In genomic region chr20:33777831-33778230, GRCh38 we compare ENCODE assay signal across 23 cellular contexts. TPM values are rescaled to one million over a fixed set of nuclear protein-coding genes. Genes with fewer than 3 reads are reported as not detected.
DNase-seq lines count a peak whose midpoint lies in the region; ATAC-seq and TF ChIP-seq lines count a peak whose summit lies in the region.
"Had no signal": no experiment of that assay in that cellular context is flagged by ENCODE, and none has a peak within 500 bp of the region (broad histone marks: within the 10 kb centered on the region; RNA-seq: fewer than 3 reads in every experiment).

No MANE protein-coding gene starts in this region.

- H3K27me3 ChIP-seq in MM.1S (replicated peaks; ENCODE audit: insufficient read depth, low read length) (no peaks in the 10 kb centered on the region), body of pancreas (no peaks in the 10 kb centered on the region), smooth muscle cell (ENCODE audit: low read depth) (no peaks in the 10 kb centered on the region)
- H3K27me3 ChIP-seq: ascending aorta, left lung, Peyer's patch had no signal

- H3K79me2 ChIP-seq in MM.1S (ENCODE audit: low read length) (peaks cover 10% of the 10 kb centered on the region; the same call in 1 of the 2 replicates), smooth muscle cell (ENCODE audit: low read depth) (no peaks in the 10 kb centered on the region)

- H3K9ac ChIP-seq in MM.1S (ENCODE audit: low read length) = no peak overlapping the region
- H3K9ac ChIP-seq in smooth muscle cell (ENCODE audit: low read depth) = no peak overlapping the region

- no peaks in the 10 kb centered on the region for H3K27me3 Mint-ChIP-seq in activated T-cell treated with anti-CD3 and anti-CD28 coated beads, Interleukin-2, amount 50 U/mL, for 72 hours (ENCODE audit: low read depth)
- H3K27me3 Mint-ChIP-seq in stimulated activated naive B cell treated with anti-CD40 and anti-IgM and Interleukin-4, amounts not matched to agents 10 μg/mL and 1 μg/mL and 100 μg/mL, for 72 hours = no peaks in the 10 kb centered on the region

- no peaks in the 10 kb centered on the region for H4K20me1 ChIP-seq in MM.1S (ENCODE audit: insufficient read depth, low read length)
- no peaks in the 10 kb centered on the region for H4K20me1 ChIP-seq in smooth muscle cell (ENCODE audit: low read depth)

- H3K9me3 ChIP-seq in MM.1S (replicated peaks; ENCODE audit: insufficient read depth, low read length) (no peaks in the 10 kb centered on the region), body of pancreas (no peaks in the 10 kb centered on the region), smooth muscle cell (replicated peaks; ENCODE audit: low read depth) (no peaks in the 10 kb centered on the region)
- H3K9me3 ChIP-seq: ascending aorta, HAP-1, left lung, Peyer's patch had no signal

- H3K4me3 ChIP-seq in MM.1S (ENCODE audit: low read length) (no peak overlapping the region), body of pancreas (no peak overlapping the region), smooth muscle cell (no peak overlapping the region)
- H3K4me3 ChIP-seq: ascending aorta, HAP-1, left lung, Peyer's patch had no signal

- no peaks in the 10 kb centered on the region for H3K36me3 ChIP-seq in MM.1S (replicated peaks; ENCODE audit: insufficient read depth, low read length)
- H3K36me3 ChIP-seq in body of pancreas (replicated peaks in 1 of 2; ENCODE audit: insufficient read depth in 1 of 2, low read depth in 2 of 2) = no peaks in the 10 kb centered on the region
- no peaks in the 10 kb centered on the region for H3K36me3 ChIP-seq in smooth muscle cell (ENCODE audit: low read depth)
- H3K36me3 ChIP-seq: HAP-1, Peyer's patch had no signal

- H3K4me2 ChIP-seq in MM.1S (ENCODE audit: low read depth, low read length) (no peak overlapping the region), smooth muscle cell (no peak overlapping the region)

- H3K27ac Mint-ChIP-seq in activated T-cell treated with anti-CD3 and anti-CD28 coated beads, Interleukin-2, amount 50 U/mL, for 72 hours = peak overlapping the region; percentile 80
- H3K27ac Mint-ChIP-seq in stimulated activated naive B cell treated with anti-CD40 and anti-IgM and Interleukin-4, amounts not matched to agents 10 μg/mL and 1 μg/mL and 100 μg/mL, for 72 hours = peak overlapping the region; percentile 96

- peaks cover 40% of the 10 kb centered on the region for H3K4me1 Mint-ChIP-seq in activated T-cell treated with anti-CD3 and anti-CD28 coated beads, Interleukin-2, amount 50 U/mL, for 72 hours (ENCODE audit: low read depth)
- H3K4me1 Mint-ChIP-seq in stimulated activated naive B cell treated with anti-CD40 and anti-IgM and Interleukin-4, amounts not matched to agents 10 μg/mL and 1 μg/mL and 100 μg/mL, for 72 hours = peaks cover 45 to 66% of the 10 kb centered on the region in 2 donors

- DNase-seq in activated T-cell treated with anti-CD3 and anti-CD28 coated beads, Interleukin-2, amount 50 U/mL, for 72 hours = no peak
- no peak for DNase-seq in activated T-cell treated with anti-CD3 and anti-CD28 coated beads, Interleukin-2, amount 50 U/mL, for 48 hours
- DNase-seq in MM.1S (no peak), body of pancreas (no peak), smooth muscle cell (lab: John Stamatoyannopoulos, UW; ENCODE audit: unreplicated experiment) (no peak)
- DNase-seq in stimulated activated naive B cell treated with anti-CD40 and anti-IgM and Interleukin-4, amounts not matched to agents 10 μg/mL and 1 μg/mL and 100 μg/mL, for 72 hours = no peak
- DNase-seq: activated CD4-positive, alpha-beta T cell treated with anti-CD3 and anti-CD28 coated beads, Interleukin-2, amount 50 U/mL, for 4 hours; activated naive CD4-positive, alpha-beta T cell treated with anti-CD3 and anti-CD28 coated beads, Interleukin-2, amount 50 U/mL, for 16 hours; activated T-cell treated with anti-CD3 and anti-CD28 coated beads for 4 hours; KBM-7; left lung; natural killer cell; NCI-H1092; NCI-H2029 treated with DMSO at 0.1 percent for 48 hours; NCI-H226; right cardiac atrium; substantia nigra had no signal

- no peak for TF ChIP-seq POLR2A in body of pancreas (IDR thresholded peaks at IDR 0.05)

- H3K9me2 ChIP-seq in MM.1S (replicated peaks; ENCODE audit: insufficient read depth, low read length) = no peaks in the 10 kb centered on the region

- H3K4me1 ChIP-seq in MM.1S (ENCODE audit: low read length) (peaks cover 50% of the 10 kb centered on the region), body of pancreas (peaks cover 21% of the 10 kb centered on the region), smooth muscle cell (ENCODE audit: low read depth) (no peaks in the 10 kb centered on the region)
- H3K4me1 ChIP-seq: ascending aorta, HAP-1, left lung had no signal

- H3F3A ChIP-seq in MM.1S (ENCODE audit: insufficient read depth, low read length) = peaks cover 46% of the 10 kb centered on the region
- peaks cover 6% of the 10 kb centered on the region for H3F3A ChIP-seq in smooth muscle cell (ENCODE audit: low read depth)

- ATAC-seq in activated T-cell treated with anti-CD3 and anti-CD28 coated beads, Interleukin-2, amount 50 U/mL, for 72 hours (replicated peaks in 1 of 2) = no peak
- ATAC-seq in body of pancreas (no peak), HG02981 (IDR thresholded peaks at IDR 0.05; ENCODE audit: unreplicated experiment) (no peak), HG03095 (IDR thresholded peaks at IDR 0.05; ENCODE audit: unreplicated experiment) (no peak)
- no peak for ATAC-seq in stimulated activated naive B cell treated with anti-CD40 and anti-IgM and Interleukin-4, amounts not matched to agents 10 μg/mL and 1 μg/mL and 100 μg/mL, for 72 hours (replicated peaks)
- ATAC-seq: right cardiac atrium had no signal

- TF ChIP-seq CTCF in MM.1S (IDR thresholded peaks at IDR 0.05; ENCODE audit: low read length) = no peak
- no peak for TF ChIP-seq CTCF in body of pancreas (IDR thresholded peaks at IDR 0.05)
- no peak for TF ChIP-seq CTCF in smooth muscle cell (IDR thresholded peaks at IDR 0.05; ENCODE audit: borderline replicate concordance, insufficient read depth, poor library complexity, severe bottlenecking)

- H2AFZ ChIP-seq in MM.1S (ENCODE audit: low read length) = no peak overlapping the region
- no peak overlapping the region for H2AFZ ChIP-seq in smooth muscle cell (ENCODE audit: low read depth)

- peak overlapping the region; percentile 97; the same call in 1 of the 2 replicates for H3K27ac ChIP-seq in MM.1S (ENCODE audit: low read length)
- H3K27ac ChIP-seq in body of pancreas = peak overlapping the region; percentile 62 to 88 (median 83)
- no peak overlapping the region for H3K27ac ChIP-seq in smooth muscle cell (ENCODE audit: low read depth)
- H3K27ac ChIP-seq: ascending aorta, epithelial cell of prostate, left lung had no signal

- 63 to 65% methylated on average over 2 of the region's 2 CpGs for WGBS in body of pancreas, 2 donors
- 92% methylated on average over 2 of the region's 2 CpGs for WGBS in smooth muscle cell (ENCODE audit: low lambda C conversion rate)

- intact Hi-C loops in body of pancreas (cut with DNase I) = no loop called here

- peaks cover 0 to 14% of the 10 kb centered on the region in 2 donors for H3K36me3 Mint-ChIP-seq in activated T-cell treated with anti-CD3 and anti-CD28 coated beads, Interleukin-2, amount 50 U/mL, for 72 hours (ENCODE audit: insufficient read depth in 2 of 2)
- H3K36me3 Mint-ChIP-seq in stimulated activated naive B cell treated with anti-CD40 and anti-IgM and Interleukin-4, amounts not matched to agents 10 μg/mL and 1 μg/mL and 100 μg/mL, for 72 hours = peaks cover 17 to 37% of the 10 kb centered on the region in 2 donors

- H3K9me3 Mint-ChIP-seq in activated T-cell treated with anti-CD3 and anti-CD28 coated beads, Interleukin-2, amount 50 U/mL, for 72 hours = no peaks in the 10 kb centered on the region
- peaks cover 6 to 7% of the 10 kb centered on the region in 2 donors for H3K9me3 Mint-ChIP-seq in stimulated activated naive B cell treated with anti-CD40 and anti-IgM and Interleukin-4, amounts not matched to agents 10 μg/mL and 1 μg/mL and 100 μg/mL, for 72 hours
- H3K9me3 Mint-ChIP-seq: natural killer cell had no signal

- H3K4me3 Mint-ChIP-seq in activated T-cell treated with anti-CD3 and anti-CD28 coated beads, Interleukin-2, amount 50 U/mL, for 72 hours = no peak overlapping the region
- H3K4me3 Mint-ChIP-seq in stimulated activated naive B cell treated with anti-CD40 and anti-IgM and Interleukin-4, amounts not matched to agents 10 μg/mL and 1 μg/mL and 100 μg/mL, for 72 hours = peak overlapping the region in 1 of 2 donors; percentile 74
- H3K4me3 Mint-ChIP-seq: natural killer cell had no signal

RNA-seq across cellular contexts. Expression of gene CHMP4B, which starts 33.3 kb away (rescaled TPM):
- total RNA-seq in activated T-cell treated with anti-CD3 and anti-CD28 coated beads, Interleukin-2, amount 50 U/mL, for 72 hours = 100 to 1,000 TPM; 102 to 104 TPM
- total RNA-seq in body of pancreas (10 to 100 TPM; 24.1 to 43.3 TPM), smooth muscle cell (49.4 and 52.7 TPM in 2 replicates)
- 6.2 and 7.1 TPM in 2 replicates for polyA plus RNA-seq in smooth muscle cell

RNA-seq across cellular contexts. Expression of gene ZNF341, which starts 46.0 kb away (rescaled TPM):
- total RNA-seq in activated T-cell treated with anti-CD3 and anti-CD28 coated beads, Interleukin-2, amount 50 U/mL, for 72 hours = 1 to 10 TPM; 3.0 to 3.3 TPM
- under 1 TPM; 0.33 to 0.78 TPM for total RNA-seq in body of pancreas
- 1.2 and 1.4 TPM in 2 replicates for total RNA-seq in smooth muscle cell
- 2.0 and 3.2 TPM in 2 replicates for polyA plus RNA-seq in smooth muscle cell

RNA-seq across cellular contexts. Expression of gene PXMP4, which starts 57.7 kb away (rescaled TPM):
- total RNA-seq in activated T-cell treated with anti-CD3 and anti-CD28 coated beads, Interleukin-2, amount 50 U/mL, for 72 hours = 10 to 100 TPM; 12.8 to 16.9 TPM
- total RNA-seq in body of pancreas (1 to 10 TPM; 3.3 to 5.2 TPM), smooth muscle cell (2.3 and 2.6 TPM in 2 replicates)
- polyA plus RNA-seq in smooth muscle cell = 8.1 and 9.4 TPM in 2 replicates
